21 cellular contexts compared by ENCODE assay signal in genomic region chr1:88662723-88663122, GRCh38. TPM values are rescaled to one million over a fixed set of nuclear protein-coding genes. Genes with fewer than 3 reads are reported as not detected.
DNase-seq lines count a peak whose midpoint lies in the region; ATAC-seq lines count a peak whose summit lies in the region.
"Had no signal": no experiment of that assay in that cellular context is flagged by ENCODE, and none has a peak within 500 bp of the region (broad histone marks: within the 10 kb centered on the region; RNA-seq: fewer than 3 reads in every experiment).

No MANE protein-coding gene starts in this region.

- ATAC-seq in GM18861 (IDR thresholded peaks at IDR 0.05; ENCODE audit: unreplicated experiment) (peak; percentile 26), HG02798 (IDR thresholded peaks at IDR 0.05; ENCODE audit: poor library complexity, unreplicated experiment) (peak; percentile 44)
- no peak for ATAC-seq in naive thymus-derived CD4-positive, alpha-beta T cell
- ATAC-seq: stimulated activated naive CD8-positive, alpha-beta T cell treated with anti-CD3 and anti-CD28 coated beads, Interleukin-15, Interleukin-2, amounts not matched to agents 100 U/mL and 50 U/mL, for 24 hours had no signal

- H3K27ac Mint-ChIP-seq in naive thymus-derived CD4-positive, alpha-beta T cell = peak overlapping the region in 6 of 9 donors; percentile 8 to 85 (median 26)
- H3K27ac Mint-ChIP-seq: activated B cell treated with CpG ODN at 0.5 μM for 24 hours; CD4-positive, alpha-beta memory T cell had no signal

- no peaks in the 10 kb centered on the region for H3K9me3 ChIP-seq in naive thymus-derived CD4-positive, alpha-beta T cell (ENCODE audit: control insufficient read depth in 2 of 3, low read length in 3 of 3)
- H3K9me3 ChIP-seq: body of pancreas, prostate gland, thyroid gland had no signal

- no peaks in the 10 kb centered on the region for H3K36me3 Mint-ChIP-seq in naive thymus-derived CD4-positive, alpha-beta T cell
- H3K36me3 Mint-ChIP-seq: CD4-positive, alpha-beta memory T cell had no signal

- intact Hi-C loops in naive thymus-derived CD4-positive, alpha-beta T cell (cut with micrococcal nuclease) = no loop called here

- H3K4me1 ChIP-seq in naive thymus-derived CD4-positive, alpha-beta T cell (ENCODE audit: control insufficient read depth in 2 of 2, insufficient read depth in 2 of 2, low read length in 2 of 2) = peaks cover 0 to 10% of the 10 kb centered on the region in 2 donors
- H3K4me1 ChIP-seq: prostate gland, thyroid gland had no signal

- DNase-seq in OCI-M1 (lab: John Stamatoyannopoulos, UW) (peak; percentile 51), NCI-H510A treated with DMSO at 0.1 percent for 48 hours (lab: John Stamatoyannopoulos, UW) (no peak), ureter (ENCODE audit: low spot score) (no peak), NCI-H2227 treated with DMSO at 0.1 percent for 48 hours (lab: John Stamatoyannopoulos, UW) (no peak)
- no peak for DNase-seq in naive thymus-derived CD4-positive, alpha-beta T cell
- no peak for DNase-seq in stimulated activated CD4-positive, alpha-beta T cell treated with anti-CD3 and anti-CD28 coated beads, Interleukin-12 subunit alpha, Interleukin-12 subunit beta, amount 100 ng/mL, for 4 hours
- DNase-seq: activated B cell treated with CpG ODN at 0.5 μM for 24 hours; activated CD4-positive, alpha-beta T cell treated with anti-CD3 and anti-CD28 coated beads, Interleukin-2, amount 50 U/mL, for 48 hours; activated effector memory CD4-positive, alpha-beta T cell treated with Interleukin-2 at 50 U/mL for 16 hours; body of pancreas; CD4-positive, alpha-beta memory T cell; DMS153; GOT3; NCI-H1436; NCI-H226; stimulated activated naive CD8-positive, alpha-beta T cell treated with anti-CD3 and anti-CD28 coated beads, Interleukin-15, Interleukin-2, amounts not matched to agents 100 U/mL and 50 U/mL, for 24 hours; thyroid gland had no signal

- H3K4me3 Mint-ChIP-seq in naive thymus-derived CD4-positive, alpha-beta T cell = no peak overlapping the region
- H3K4me3 Mint-ChIP-seq: activated B cell treated with CpG ODN at 0.5 μM for 24 hours; CD4-positive, alpha-beta memory T cell; neural crest cell had no signal

- no peak overlapping the region for H3K4me3 ChIP-seq in naive thymus-derived CD4-positive, alpha-beta T cell (ENCODE audit: low read length)
- H3K4me3 ChIP-seq: body of pancreas, prostate gland, thyroid gland had no signal

- H3K9me3 Mint-ChIP-seq in naive thymus-derived CD4-positive, alpha-beta T cell = no peaks in the 10 kb centered on the region
- H3K9me3 Mint-ChIP-seq: activated B cell treated with CpG ODN at 0.5 μM for 24 hours; CD4-positive, alpha-beta memory T cell; neural crest cell had no signal

- H3K4me1 Mint-ChIP-seq in naive thymus-derived CD4-positive, alpha-beta T cell = peaks cover 11 to 42% (median 36%) of the 10 kb centered on the region in 7 donors

- H3K27me3 ChIP-seq in naive thymus-derived CD4-positive, alpha-beta T cell (ENCODE audit: control insufficient read depth in 2 of 2, insufficient read depth in 2 of 2, low read length in 2 of 2) = no peaks in the 10 kb centered on the region
- H3K27me3 ChIP-seq: body of pancreas, thyroid gland had no signal

- H3K27ac ChIP-seq in naive thymus-derived CD4-positive, alpha-beta T cell (ENCODE audit: low read depth, low read length) = no peak overlapping the region
- H3K27ac ChIP-seq: prostate gland, thyroid gland had no signal

- POLR2A ChIA-PET in naive thymus-derived CD4-positive, alpha-beta T cell (lab: Charles Lee) = no interaction called here

- peaks cover 0 to under 1% (median 0%) of the 10 kb centered on the region in 5 donors for H3K27me3 Mint-ChIP-seq in naive thymus-derived CD4-positive, alpha-beta T cell

- CTCF ChIA-PET in naive thymus-derived CD4-positive, alpha-beta T cell (lab: Charles Lee) = no interaction called here

- H3K36me3 ChIP-seq in naive thymus-derived CD4-positive, alpha-beta T cell (ENCODE audit: control insufficient read depth in 2 of 3, insufficient read depth in 3 of 3, low read length in 3 of 3) = no peaks in the 10 kb centered on the region
- H3K36me3 ChIP-seq: prostate gland, thyroid gland had no signal

RNA-seq across cellular contexts. Expression of gene PKN2, which starts 21.4 kb away (rescaled TPM):
- total RNA-seq in naive thymus-derived CD4-positive, alpha-beta T cell = 10 to 100 TPM; 32.1 to 53.8 (median 46.9) TPM
- polyA plus RNA-seq in naive thymus-derived CD4-positive, alpha-beta T cell = 10 to 100 TPM in 1 of 2 donors, 1 to 10 TPM in 1; 9.0 to 10.2 TPM
- 95.4 TPM for total RNA-seq in ureter
